13 cellular contexts compared by ENCODE assay signal in the genomic region with DNA sequence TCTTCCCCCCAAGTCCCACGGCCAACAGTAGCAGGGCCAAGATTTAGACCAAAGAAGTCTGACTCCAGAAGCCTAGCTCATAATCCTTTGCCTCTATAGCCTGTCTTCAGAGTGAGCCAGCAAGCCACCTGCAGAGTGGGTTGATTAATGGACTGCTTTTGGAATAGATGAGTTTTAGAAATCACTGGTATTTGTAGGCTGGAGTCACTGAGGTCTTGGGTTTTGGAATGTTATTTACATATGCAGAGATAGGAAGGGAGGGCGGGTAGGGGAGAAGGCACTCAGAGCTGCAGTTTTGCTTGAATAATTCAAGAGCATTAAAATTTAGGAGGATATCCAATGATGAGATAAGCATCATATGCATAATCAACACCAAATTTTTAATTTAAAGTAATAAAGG.
DNase-seq lines count a peak whose midpoint lies in the region; TF ChIP-seq lines count a peak whose summit lies in the region.
"Had no signal": no experiment of that assay in that cellular context is flagged by ENCODE, and none has a peak within 500 bp of the region (broad histone marks: within the 10 kb centered on the region; RNA-seq: fewer than 3 reads in every experiment).

No MANE protein-coding gene starts in this region.

- TF ChIP-seq POLR2A in spleen (IDR thresholded peaks at IDR 0.05): no peak

- H3K4me1 ChIP-seq in NT2/D1 (ENCODE audit: insufficient read depth, insufficient read length): no peaks in the 10 kb centered on the region
- H3K4me1 ChIP-seq in SJCRH30: no peaks in the 10 kb centered on the region
- no peaks in the 10 kb centered on the region for H3K4me1 ChIP-seq in spleen
- H3K4me1 ChIP-seq: BE2C had no signal

- H3K4me3 ChIP-seq in H7 (ENCODE audit: insufficient read depth, low read depth, low read length): no peak overlapping the region
- H3K4me3 ChIP-seq in NT2/D1 (ENCODE audit: insufficient read length, low read depth): no peak overlapping the region
- H3K4me3 ChIP-seq in SJCRH30: no peak overlapping the region
- no peak overlapping the region for H3K4me3 ChIP-seq in spleen

- H3K9ac ChIP-seq in NT2/D1 (ENCODE audit: insufficient read length, low read depth): no peak overlapping the region
- H3K9ac ChIP-seq: KMS-11 had no signal

- H3K9me3 ChIP-seq in NT2/D1 (ENCODE audit: insufficient read depth, low read length) (peaks cover 5% of the 10 kb centered on the region; the same call in 1 of the 2 replicates), SJCRH30 (replicated peaks) (no peaks in the 10 kb centered on the region), spleen (peaks cover 0 to 10% (median 2%) of the 10 kb centered on the region in 8 donors)
- H3K9me3 ChIP-seq: BE2C had no signal

- intact Hi-C loops in spleen (cut with DNase I; ENCODE audit: low total_unique reads): no loop called here

- TF ChIP-seq CTCF in spleen (IDR thresholded peaks at IDR 0.05 in 8 of 11, conservative IDR thresholded peaks at IDR 0.05 in 3 of 11): no peak

- H3K27me3 ChIP-seq in H7 (ENCODE audit: control insufficient read depth, insufficient read depth, low read length): no peaks in the 10 kb centered on the region
- H3K27me3 ChIP-seq in NT2/D1 (ENCODE audit: insufficient read depth, insufficient read length): no peaks in the 10 kb centered on the region
- no peaks in the 10 kb centered on the region for H3K27me3 ChIP-seq in SJCRH30
- H3K27me3 ChIP-seq in spleen (replicated peaks in 1 of 7): no peaks in the 10 kb centered on the region
- H3K27me3 ChIP-seq: BE2C had no signal

- 87 to 92% (median 91%) methylated on average over 2 of the region's 2 CpGs for WGBS in spleen, 5 donors

- DNase-seq in H7 (peak; percentile 38), NT2/D1 (ENCODE audit: low read depth, low spot score) (peak; percentile 8), iPS-NIHi7 (ENCODE audit: extremely low spot score) (peak; percentile 36), NCI-H510A treated with DMSO at 0.1 percent for 48 hours (lab: John Stamatoyannopoulos, UW) (no peak), SJCRH30 (no peak), NCI-H2196 treated with DMSO at 0.1 percent for 48 hours (lab: John Stamatoyannopoulos, UW; ENCODE audit: unreplicated experiment) (no peak), spleen (no peak)
- DNase-seq: BE2C; CD8-positive, alpha-beta T cell; COR-L47; DND-41 had no signal

- H3K27ac ChIP-seq in SJCRH30 (no peak overlapping the region), spleen (no peak overlapping the region)
- H3K27ac ChIP-seq: C4-2B, KMS-11 had no signal

- H3K36me3 ChIP-seq in H7 (replicated peaks; ENCODE audit: control insufficient read depth, insufficient read depth, low read length) (no peaks in the 10 kb centered on the region), NT2/D1 (ENCODE audit: insufficient read depth, insufficient read length, low read length) (no peaks in the 10 kb centered on the region), SJCRH30 (no peaks in the 10 kb centered on the region), spleen (peaks cover 0 to 12% (median 0%) of the 10 kb centered on the region in 6 donors)
- H3K36me3 ChIP-seq: BE2C had no signal

Comparison
In these comparisons a context has a peak if more than half of its experiments do, and no peak if none do; other contexts are left out.
1. DNase-seq: peak in H7 (single experiment), NT2/D1 (single experiment) and iPS-NIHi7 (single experiment); none in NCI-H510A treated with DMSO at 0.1 percent for 48 hours (single experiment), SJCRH30 (0 of 2), NCI-H2196 treated with DMSO at 0.1 percent for 48 hours (single experiment) and spleen (single experiment).